27 cellular contexts compared by ENCODE assay signal in the genomic region with DNA sequence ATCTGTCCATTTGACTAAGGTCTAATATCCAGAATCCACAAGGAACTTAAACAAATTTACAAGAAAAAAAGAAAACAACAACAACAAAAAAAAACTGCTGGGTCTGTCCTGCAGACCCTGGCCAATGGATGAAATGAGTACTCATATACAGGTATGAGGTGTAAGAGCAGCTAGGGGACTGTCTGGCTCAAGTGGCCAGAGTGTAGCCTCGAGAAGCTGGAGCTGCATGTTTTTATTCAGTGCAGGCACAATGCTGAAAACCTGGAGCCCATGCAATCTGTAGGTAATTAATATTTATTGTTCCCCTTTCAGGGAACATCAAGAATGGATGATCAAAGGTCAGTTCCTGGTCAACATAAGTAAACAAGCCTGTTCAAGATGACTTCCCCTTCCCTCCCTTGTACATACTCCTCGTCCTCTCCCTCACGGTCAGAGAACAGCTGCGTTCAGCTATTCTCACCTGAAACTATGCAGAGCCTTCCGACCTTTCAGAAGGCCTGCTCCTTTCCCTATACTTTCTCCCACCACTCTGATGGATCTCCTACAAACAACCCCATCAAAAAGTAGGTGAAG. TPM values are rescaled to one million over a fixed set of nuclear protein-coding genes. Genes with fewer than 3 reads are reported as not detected.
"Had no signal": no experiment of that assay in that cellular context is flagged by ENCODE, and none has a peak within 500 bp of the region (broad histone marks: within the 10 kb centered on the region; RNA-seq: fewer than 3 reads in every experiment).

No MANE protein-coding gene starts in this region.

- H3K36me3 ChIP-seq: MG63 had no signal

- H3K9me3 Mint-ChIP-seq: activated CD8-positive, alpha-beta T cell treated with anti-CD3 and anti-CD28 coated beads for 36 hours; activated T-helper 2 cell treated with anti-CD3 and anti-CD28 coated beads, Interferon-gamma antibody, Interleukin-2, Interleukin-4, amounts not matched to agents 10 μg/mL and 5 μg/mL and 100 μg/mL, durations not matched to agents 14 hours and 24 hours and 36 hours had no signal

- H3K4me1 Mint-ChIP-seq: activated naive CD4-positive, alpha-beta T cell treated with anti-CD3 and anti-CD28 coated beads, Interleukin-2, amount 10 ng/mL, durations not matched to agents 7 days and 5 days; activated naive CD8-positive, alpha-beta T cell treated with anti-CD3 and anti-CD28 coated beads for 36 hours; T-helper 17 cell had no signal

- H3K36me3 Mint-ChIP-seq: activated naive CD4-positive, alpha-beta T cell treated with anti-CD3 and anti-CD28 coated beads, Interleukin-2, amount 10 ng/mL, durations not matched to agents 7 days and 5 days; activated naive CD8-positive, alpha-beta T cell treated with anti-CD3 and anti-CD28 coated beads for 36 hours had no signal

- DNase-seq: activated CD4-positive, alpha-beta T cell treated with anti-CD3 and anti-CD28 coated beads, Interleukin-2, amount 50 U/mL, for 1 hour; activated CD4-positive, CD25-positive, alpha-beta regulatory T cell; activated CD8-positive, alpha-beta memory T cell treated with anti-CD3 and anti-CD28 coated beads, Interleukin-2, amount 50 U/mL, for 4 hours; activated CD8-positive, alpha-beta T cell treated with anti-CD3 and anti-CD28 coated beads for 36 hours; activated gamma-delta T cell treated with Interleukin-2 at 50 U/mL for 16 hours; activated naive CD4-positive, alpha-beta T cell treated with anti-CD3 and anti-CD28 coated beads, Interleukin-2, amount 10 ng/mL, durations not matched to agents 7 days and 5 days; activated naive CD8-positive, alpha-beta T cell treated with anti-CD3 and anti-CD28 coated beads for 36 hours; activated T-cell treated with anti-CD3 and anti-CD28 coated beads, Interleukin-2, amount 50 U/mL, for 72 hours; MG63; MV-4-11; NCI-H1092 treated with DMSO at 0.1 percent for 48 hours; NCI-H1417 treated with DMSO at 0.1 percent for 48 hours; NCI-H1694; NCI-H2029; NCI-H2107; NCI-H2171 treated with DMSO at 0.1 percent for 48 hours; NCI-H226; NCI-H526 treated with DMSO at 0.1 percent for 48 hours; PC-3; SHP77; T-helper 17 cell; T-helper 9 cell had no signal

- ATAC-seq: activated CD8-positive, alpha-beta T cell treated with anti-CD3 and anti-CD28 coated beads for 36 hours; activated T-cell treated with anti-CD3 and anti-CD28 coated beads, Interleukin-2, amount 50 U/mL, for 72 hours; PC-3; T-helper 17 cell had no signal

- H3K4me3 Mint-ChIP-seq: activated CD8-positive, alpha-beta T cell treated with anti-CD3 and anti-CD28 coated beads for 36 hours; activated naive CD4-positive, alpha-beta T cell treated with anti-CD3 and anti-CD28 coated beads, Interleukin-2, amount 10 ng/mL, durations not matched to agents 7 days and 5 days; activated naive CD8-positive, alpha-beta T cell treated with anti-CD3 and anti-CD28 coated beads for 36 hours; activated T-cell treated with anti-CD3 and anti-CD28 coated beads, Interleukin-2, amount 50 U/mL, for 72 hours; T-helper 17 cell had no signal

- H3K27me3 Mint-ChIP-seq: activated CD8-positive, alpha-beta T cell treated with anti-CD3 and anti-CD28 coated beads for 36 hours; activated naive CD4-positive, alpha-beta T cell treated with anti-CD3 and anti-CD28 coated beads, Interleukin-2, amount 10 ng/mL, durations not matched to agents 7 days and 5 days; activated naive CD8-positive, alpha-beta T cell treated with anti-CD3 and anti-CD28 coated beads for 36 hours; T-helper 17 cell had no signal

- H3K27ac Mint-ChIP-seq: activated CD8-positive, alpha-beta T cell treated with anti-CD3 and anti-CD28 coated beads for 36 hours; activated naive CD4-positive, alpha-beta T cell treated with anti-CD3 and anti-CD28 coated beads, Interleukin-2, amount 10 ng/mL, durations not matched to agents 7 days and 5 days; activated naive CD8-positive, alpha-beta T cell treated with anti-CD3 and anti-CD28 coated beads for 36 hours; activated T-cell treated with anti-CD3 and anti-CD28 coated beads, Interleukin-2, amount 50 U/mL, for 72 hours; activated T-helper 2 cell treated with anti-CD3 and anti-CD28 coated beads, Interferon-gamma antibody, Interleukin-2, Interleukin-4, amounts not matched to agents 10 μg/mL and 5 μg/mL and 100 μg/mL, durations not matched to agents 14 hours and 24 hours and 36 hours; T-helper 17 cell had no signal

- H3K4me3 ChIP-seq: MG63 had no signal

RNA-seq across cellular contexts. Expression of a gene that starts 15.5 kb away (rescaled TPM):
- total RNA-seq: activated CD8-positive, alpha-beta T cell treated with anti-CD3 and anti-CD28 coated beads for 36 hours; activated naive CD8-positive, alpha-beta T cell treated with anti-CD3 and anti-CD28 coated beads for 36 hours; activated T-helper 2 cell treated with anti-CD3 and anti-CD28 coated beads, Interferon-gamma antibody, Interleukin-2, Interleukin-4, amounts not matched to agents 10 μg/mL and 5 μg/mL and 100 μg/mL, durations not matched to agents 14 hours and 24 hours and 36 hours; cardiac septum; NCI-H460; PC-3; SK-MEL-5; T-helper 17 cell had no signal
- polyA plus RNA-seq: adipose tissue had no signal
